Comparison of ENCODE assay signal across 12 cellular contexts in the genomic region with DNA sequence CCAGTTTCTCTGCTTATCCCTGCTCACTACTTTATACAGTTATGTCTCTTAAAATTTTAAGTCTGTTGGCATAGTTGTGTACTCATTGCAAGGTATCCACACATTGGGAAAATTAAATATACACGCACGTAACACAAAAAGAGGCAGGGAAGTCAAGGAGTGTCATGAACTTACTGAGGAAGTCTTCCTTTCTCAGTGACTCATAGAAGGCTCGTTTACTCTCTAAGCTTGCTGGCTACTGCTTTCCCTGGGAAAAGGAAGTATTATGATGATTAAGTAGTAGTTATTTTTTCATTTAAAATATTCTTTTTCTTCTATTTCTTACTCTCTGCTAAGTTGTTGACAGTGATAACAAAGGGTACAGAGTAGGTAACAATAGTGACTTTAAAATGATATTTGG.
DNase-seq lines count a peak whose midpoint lies in the region; ATAC-seq and TF ChIP-seq lines count a peak whose summit lies in the region.
"Had no signal": no experiment of that assay in that cellular context is flagged by ENCODE, and none has a peak within 500 bp of the region (broad histone marks: within the 10 kb centered on the region; RNA-seq: fewer than 3 reads in every experiment).

No MANE protein-coding gene starts in this region.

- no peak overlapping the region for H3K9ac ChIP-seq in SK-N-MC (ENCODE audit: insufficient read length)
- H3K9ac ChIP-seq in fibroblast of lung (ENCODE audit: insufficient read depth, low read length) = no peak overlapping the region

- TF ChIP-seq CTCF in fibroblast of lung (conservative IDR thresholded peaks at IDR 0.05 in 1 of 2, IDR thresholded peaks at IDR 0.05 in 1 of 2; ENCODE audit: low read depth in 1 of 2, low read length in 2 of 2) = no peak
- TF ChIP-seq CTCF in GM13977 (IDR thresholded peaks at IDR 0.05; ENCODE audit: extremely low read depth, insufficient read depth, missing control alignments) = no peak

- in situ Hi-C loops in GM13977 (cut with MboI; ENCODE audit: low pct_unique_long_range_greater_than_20kb, low sequenced_read_pairs, unreplicated experiment) = no loop called here

- H3K27me3 ChIP-seq in fibroblast of lung (ENCODE audit: control insufficient read depth, insufficient read depth, low read length) = no peaks in the 10 kb centered on the region

- H2AFZ ChIP-seq in fibroblast of lung (ENCODE audit: low read length) = no peak overlapping the region

- H3K4me3 ChIP-seq in SK-N-MC = no peak overlapping the region
- H3K4me3 ChIP-seq in fibroblast of lung (replicated peaks in 1 of 4; ENCODE audit: control extremely low read depth in 1 of 4, insufficient read depth in 1 of 4, low read depth in 3 of 4, low read length in 4 of 4) = no peak overlapping the region

- no peaks in the 10 kb centered on the region for H3K4me1 ChIP-seq in fibroblast of lung (ENCODE audit: control insufficient read depth, extremely low read depth, insufficient read depth, low read length)

- ATAC-seq in GM21390 (IDR thresholded peaks at IDR 0.05; ENCODE audit: unreplicated experiment) = no peak
- ATAC-seq: CD8-positive, alpha-beta T cell had no signal

- H4K20me1 ChIP-seq in fibroblast of lung (ENCODE audit: control insufficient read depth, extremely low read depth, insufficient read depth, low read length) = no peaks in the 10 kb centered on the region

- DNase-seq in GM04503 (ENCODE audit: low read depth) = peak; percentile 13
- DNase-seq in SK-N-MC (ENCODE audit: low read depth, low spot score) = no peak
- DNase-seq in fibroblast of lung (ENCODE audit: low read depth in 2 of 2) = peak; percentile 68 to 74
- DNase-seq in renal cortical epithelial cell (ENCODE audit: low read depth) = peak; percentile 71
- no peak for DNase-seq in stimulated activated CD4-positive, alpha-beta T cell treated with anti-CD3 and anti-CD28 coated beads, Interleukin-2, amount 100 ng/mL, for 24 hours
- DNase-seq in GM13977 (ENCODE audit: low spot score) = no peak
- DNase-seq in NCI-H446 treated with DMSO at 0.1 percent for 48 hours (lab: John Stamatoyannopoulos, UW) = no peak
- DNase-seq: CD8-positive, alpha-beta T cell; effector CD4-positive, alpha-beta T cell; NCI-H69; SHP77 treated with DMSO at 0.1 percent for 48 hours had no signal

- H3K4me2 ChIP-seq in fibroblast of lung (ENCODE audit: extremely low read depth, insufficient read depth, low read length) = no peak overlapping the region

- no peaks in the 10 kb centered on the region for H3K9me3 ChIP-seq in SK-N-MC (ENCODE audit: low read depth, low read length)
- no peaks in the 10 kb centered on the region for H3K9me3 ChIP-seq in fibroblast of lung (ENCODE audit: control insufficient read depth, insufficient read depth, low read depth, low read length)

- H3K27ac ChIP-seq in SK-N-MC (peak overlapping the region; percentile 31; the same call in 1 of the 2 replicates), fibroblast of lung (ENCODE audit: insufficient read depth, low read length) (no peak overlapping the region)

- H3K79me2 ChIP-seq in fibroblast of lung (ENCODE audit: control insufficient read depth, insufficient read depth, low read length) = no peaks in the 10 kb centered on the region

- H3K36me3 ChIP-seq in SK-N-MC (ENCODE audit: insufficient read depth, low read length) (no peaks in the 10 kb centered on the region), fibroblast of lung (ENCODE audit: control insufficient read depth, insufficient read depth, low read length) (no peaks in the 10 kb centered on the region)

Comparison
In these comparisons a context has a peak if more than half of its experiments do, and no peak if none do; other contexts are left out.
1. DNase-seq: peak in GM04503 (single experiment), fibroblast of lung (2 of 2) and renal cortical epithelial cell (single experiment); none in SK-N-MC (single experiment), stimulated activated CD4-positive, alpha-beta T cell treated with anti-CD3 and anti-CD28 coated beads, Interleukin-2, amount 100 ng/mL, for 24 hours (0 of 2), GM13977 (single experiment) and NCI-H446 treated with DMSO at 0.1 percent for 48 hours (single experiment).